ENCODE assay signal across 27 cellular contexts in the genomic region with DNA sequence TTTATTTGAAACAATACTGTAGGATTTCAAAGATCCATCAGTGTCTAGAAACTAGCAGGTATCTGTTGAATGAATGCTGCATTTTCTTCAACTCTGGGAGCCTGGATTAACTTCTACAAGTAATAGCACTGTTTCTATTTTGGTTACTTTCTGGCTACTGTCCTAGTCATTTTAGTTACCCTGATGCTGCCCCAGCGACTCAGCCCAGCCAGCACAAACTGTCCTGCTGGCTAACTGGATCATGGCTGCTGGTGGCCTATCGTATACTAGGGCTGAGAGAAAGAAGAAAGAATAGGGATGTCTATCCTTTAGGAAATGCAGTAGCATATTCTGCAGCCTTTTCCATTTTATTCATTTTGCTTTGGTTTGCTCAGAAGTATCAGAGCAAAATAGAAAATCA. TPM values are rescaled to one million over a fixed set of nuclear protein-coding genes. Genes with fewer than 3 reads are reported as not detected.
DNase-seq lines count a peak whose midpoint lies in the region; ATAC-seq and TF ChIP-seq lines count a peak whose summit lies in the region.
"Had no signal": no experiment of that assay in that cellular context is flagged by ENCODE, and none has a peak within 500 bp of the region (broad histone marks: within the 10 kb centered on the region; RNA-seq: fewer than 3 reads in every experiment).

No MANE protein-coding gene starts in this region.

- H3K36me3 Mint-ChIP-seq in HFFc6 (ENCODE audit: low read depth), result peaks cover 9% of the 10 kb centered on the region
- H3K36me3 Mint-ChIP-seq: activated CD4-positive, alpha-beta memory T cell treated with anti-CD3 and anti-CD28 coated beads for 36 hours; CD8-positive, alpha-beta T cell had no signal

- no peak for TF ChIP-seq POLR2A in esophagus muscularis mucosa (IDR thresholded peaks at IDR 0.05; ENCODE audit: low read depth)

- TF ChIP-seq EP300 in esophagus muscularis mucosa (IDR thresholded peaks at IDR 0.05), result no peak

- intact Hi-C loops in esophagus muscularis mucosa (cut with DNase I), result no loop called here

- peak overlapping the region; percentile 23 to 82 (median 65) for H3K27ac ChIP-seq in esophagus muscularis mucosa (replicated peaks in 1 of 4)
- peak overlapping the region; percentile 83 for H3K27ac ChIP-seq in hepatocyte
- no peak overlapping the region for H3K27ac ChIP-seq in foreskin keratinocyte
- H3K27ac ChIP-seq: colonic mucosa, HL-60, prostate gland, suprapubic skin, WERI-Rb-1 had no signal

- H3K4me3 Mint-ChIP-seq in HFFc6, result no peak overlapping the region
- H3K4me3 Mint-ChIP-seq: activated CD4-positive, alpha-beta memory T cell treated with anti-CD3 and anti-CD28 coated beads for 36 hours; activated T-cell treated with anti-CD3 and anti-CD28 coated beads, Interleukin-2, amount 50 U/mL, for 24 hours; CD8-positive, alpha-beta T cell had no signal

- H3K27ac Mint-ChIP-seq in HFFc6, result no peak overlapping the region
- H3K27ac Mint-ChIP-seq: activated CD4-positive, alpha-beta memory T cell treated with anti-CD3 and anti-CD28 coated beads for 36 hours; activated T-cell treated with anti-CD3 and anti-CD28 coated beads, Interleukin-2, amount 50 U/mL, for 24 hours; CD8-positive, alpha-beta T cell had no signal

- H3K79me2 ChIP-seq in hepatocyte, result no peaks in the 10 kb centered on the region

- H3K4me1 ChIP-seq in esophagus muscularis mucosa (peaks cover 24 to 55% (median 47%) of the 10 kb centered on the region in 4 donors), hepatocyte (ENCODE audit: insufficient read depth) (peaks cover 12% of the 10 kb centered on the region), foreskin keratinocyte (peaks cover 18% of the 10 kb centered on the region)
- H3K4me1 ChIP-seq: prostate gland had no signal

- ATAC-seq in foreskin keratinocyte (no peak), GM18519 (IDR thresholded peaks at IDR 0.05; ENCODE audit: low FRiP score, unreplicated experiment) (no peak)
- ATAC-seq in activated CD4-positive, CD25-positive, alpha-beta regulatory T cell treated with anti-CD3 and anti-CD28 coated beads, Interleukin-2, amount 50 U/mL, for 24 hours, result no peak
- ATAC-seq: CD8-positive, alpha-beta T cell; left colon had no signal

- no peaks in the 10 kb centered on the region for H3K27me3 Mint-ChIP-seq in HFFc6 (ENCODE audit: insufficient read depth)
- H3K27me3 Mint-ChIP-seq: activated CD4-positive, alpha-beta memory T cell treated with anti-CD3 and anti-CD28 coated beads for 36 hours; activated T-cell treated with anti-CD3 and anti-CD28 coated beads, Interleukin-2, amount 50 U/mL, for 24 hours had no signal

- no peaks in the 10 kb centered on the region for H3K27me3 ChIP-seq in esophagus muscularis mucosa
- no peaks in the 10 kb centered on the region for H3K27me3 ChIP-seq in hepatocyte
- no peaks in the 10 kb centered on the region for H3K27me3 ChIP-seq in foreskin keratinocyte
- H3K27me3 ChIP-seq: colonic mucosa, suprapubic skin had no signal

- TF ChIP-seq CTCF in HFFc6 (IDR thresholded peaks at IDR 0.05) (no peak), esophagus muscularis mucosa (IDR thresholded peaks at IDR 0.05) (peak in 1 of 3 experiments; percentile 6), hepatocyte (IDR thresholded peaks at IDR 0.05; ENCODE audit: poor library complexity) (no peak), foreskin keratinocyte (conservative IDR thresholded peaks at IDR 0.05) (no peak)

- H3K9me3 ChIP-seq in esophagus muscularis mucosa (no peaks in the 10 kb centered on the region), hepatocyte (ENCODE audit: low read depth) (no peaks in the 10 kb centered on the region)
- H3K9me3 ChIP-seq: colonic mucosa, prostate gland, suprapubic skin had no signal

- no peaks in the 10 kb centered on the region for H4K20me1 ChIP-seq in hepatocyte (ENCODE audit: insufficient read depth, poor library complexity, severe bottlenecking)

- no peak overlapping the region for H3K4me2 ChIP-seq in hepatocyte

- H3K9me3 Mint-ChIP-seq in HFFc6, result no peaks in the 10 kb centered on the region
- H3K9me3 Mint-ChIP-seq: activated CD4-positive, alpha-beta memory T cell treated with anti-CD3 and anti-CD28 coated beads for 36 hours; activated T-cell treated with anti-CD3 and anti-CD28 coated beads, Interleukin-2, amount 50 U/mL, for 24 hours; CD8-positive, alpha-beta T cell had no signal

- no peak overlapping the region for H3K4me3 ChIP-seq in esophagus muscularis mucosa
- H3K4me3 ChIP-seq in hepatocyte, result no peak overlapping the region
- H3K4me3 ChIP-seq: colonic mucosa, prostate gland, suprapubic skin had no signal

- H3K36me3 ChIP-seq in esophagus muscularis mucosa (peaks cover 0 to 12% (median 0%) of the 10 kb centered on the region in 4 donors), hepatocyte (replicated peaks; ENCODE audit: insufficient read depth, low read depth) (no peaks in the 10 kb centered on the region)
- H3K36me3 ChIP-seq: colonic mucosa, prostate gland, suprapubic skin, WERI-Rb-1 had no signal

- DNase-seq in AG08396 (ENCODE audit: low spot score) (peak; percentile 13), HFFc6 (peak; percentile 13), esophagus muscularis mucosa (ENCODE audit: extremely low spot score) (no peak), hepatocyte (ENCODE audit: low spot score) (no peak), foreskin keratinocyte (no peak), NCI-H1694 (lab: John Stamatoyannopoulos, UW) (no peak)
- DNase-seq: activated CD4-positive, alpha-beta memory T cell treated with anti-CD3 and anti-CD28 coated beads for 36 hours; activated naive CD4-positive, alpha-beta T cell treated with Interleukin-2 at 50 U/mL for 16 hours; activated T-cell treated with anti-CD3 and anti-CD28 coated beads, Interleukin-2, amount 50 U/mL, for 24 hours; CD8-positive, alpha-beta T cell; colonic mucosa; DMS53; foreskin melanocyte; left colon; midbrain; MV-4-11; NCI-H1930; NCI-H510A; SHP77; stimulated activated CD4-positive, alpha-beta T cell treated with anti-CD3 and anti-CD28 coated beads, Interleukin-12 subunit alpha, Interleukin-12 subunit beta, amount 100 ng/mL, for 4 hours; WERI-Rb-1 had no signal

- no peak overlapping the region for H2AFZ ChIP-seq in hepatocyte

- peaks cover 28% of the 10 kb centered on the region for H3K4me1 Mint-ChIP-seq in HFFc6 (ENCODE audit: low read depth)

- 46% methylated on average over 2 of the region's 2 CpGs for WGBS in esophagus muscularis mucosa
- 98% methylated on average over 2 of the region's 2 CpGs for WGBS in hepatocyte (ENCODE audit: low lambda C conversion rate, missing lambda C conversion rate)

- no peaks in the 10 kb centered on the region for H3K9me2 ChIP-seq in hepatocyte (replicated peaks; ENCODE audit: insufficient read depth)

RNA-seq across cellular contexts. Expression of gene NTN4, which starts 53.9 kb away (rescaled TPM):
- 100 to 1,000 TPM in 3 of 6 experiments, 10 to 100 TPM in 3; 51.3 to 117 (median 101) TPM for total RNA-seq in HFFc6 (2021; fragmentation: NEBNext Ultra II Directional; extraction: Animal tissue kit (Norgen Biotek cat#: 25700))
- 10 to 100 TPM; 46.7 to 73.1 (median 52.7) TPM for total RNA-seq in esophagus muscularis mucosa
- total RNA-seq in hepatocyte, result 33.5 and 37.0 TPM in 2 replicates
- polyA plus RNA-seq in hepatocyte, result 20.2 and 23.5 TPM in 2 replicates
- total RNA-seq in foreskin keratinocyte, result 8.9 and 9.5 TPM in 2 replicates
- 3.7 and 4.0 TPM in 2 replicates for polyA plus RNA-seq in foreskin keratinocyte
- total RNA-seq: T-helper 1 cell treated with Interleukin-12 subunit alpha and Interleukin-12 subunit beta and Interleukin-4 antibody, amounts not matched to agents 30 ng/mL and 1 ng/mL, for 36 hours had no signal

Comparison
In these comparisons a context has a peak if more than half of its experiments do, and no peak if none do; other contexts are left out.
1. DNase-seq: peak in AG08396 (single experiment) and HFFc6 (single experiment); none in esophagus muscularis mucosa (single experiment), hepatocyte (single experiment), foreskin keratinocyte (0 of 2) and NCI-H1694 (single experiment).